18 cellular contexts compared by ENCODE assay signal in the genomic region with DNA sequence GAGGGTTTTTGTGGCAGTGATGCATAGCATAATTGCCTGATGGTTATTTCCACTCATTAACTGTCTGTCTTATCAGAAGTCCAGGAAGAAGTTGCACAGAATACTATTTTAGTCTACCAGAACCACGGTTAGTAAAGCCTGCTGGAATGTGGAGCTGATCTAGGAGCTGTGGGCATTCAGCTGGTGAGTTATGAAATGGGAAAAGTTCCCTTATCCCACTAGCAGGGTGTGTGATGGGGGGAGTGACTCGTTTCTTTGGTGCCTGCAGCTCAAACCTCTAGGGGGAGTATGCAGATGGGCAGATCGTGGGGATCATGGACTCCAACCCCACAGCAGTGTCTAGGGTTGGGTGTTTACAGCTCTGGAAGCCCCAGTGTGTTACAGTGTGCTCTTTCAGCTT.
DNase-seq lines count a peak whose midpoint lies in the region; ATAC-seq and TF ChIP-seq lines count a peak whose summit lies in the region.
"Had no signal": no experiment of that assay in that cellular context is flagged by ENCODE, and none has a peak within 500 bp of the region (broad histone marks: within the 10 kb centered on the region; RNA-seq: fewer than 3 reads in every experiment).

No MANE protein-coding gene starts in this region.

- in situ Hi-C loops in gastrocnemius medialis (cut with MboI; ENCODE audit: low sequenced_read_pairs in 4 of 4) = no loop called here

- no peaks in the 10 kb centered on the region for H3K36me3 ChIP-seq in heart left ventricle
- H3K36me3 ChIP-seq in gastrocnemius medialis = no peaks in the 10 kb centered on the region
- no peaks in the 10 kb centered on the region for H3K36me3 ChIP-seq in prostate gland
- H3K36me3 ChIP-seq: esophagus squamous epithelium had no signal

- DNase-seq in heart left ventricle = no peak
- no peak for DNase-seq in cardiac septum (ENCODE audit: low spot score)
- DNase-seq in RPMI7951 (ENCODE audit: low read depth) = peak; percentile 40
- peak; percentile 52 for DNase-seq in fibroblast of the aortic adventitia (ENCODE audit: low read depth)
- DNase-seq in gastrocnemius medialis = no peak
- DNase-seq in prostate gland (ENCODE audit: low spot score) = no peak
- no peak for DNase-seq in nucleus accumbens (lab: John Stamatoyannopoulos, UW)
- DNase-seq in stimulated activated CD4-positive, alpha-beta T cell treated with anti-CD3 and anti-CD28 coated beads, Interleukin-4, amount 100 ng/mL, for 4 hours = no peak
- DNase-seq: activated naive CD4-positive, alpha-beta T cell treated with anti-CD3 and anti-CD28 coated beads for 36 hours; AML-193; esophagus squamous epithelium; GDM1; MV-4-11; NCI-H2227 treated with DMSO at 0.1 percent for 48 hours; T-helper 17 cell had no signal

- WGBS in heart left ventricle, 4 donors = 25 to 46% (median 36%) methylated on average over 3 of the region's 3 CpGs
- 51% methylated on average over 3 of the region's 3 CpGs for WGBS in prostate gland

- peaks cover 0 to 6% (median 0%) of the 10 kb centered on the region in 12 donors for H3K4me1 ChIP-seq in heart left ventricle
- no peaks in the 10 kb centered on the region for H3K4me1 ChIP-seq in gastrocnemius medialis
- no peaks in the 10 kb centered on the region for H3K4me1 ChIP-seq in prostate gland (replicated peaks)
- H3K4me1 ChIP-seq: esophagus squamous epithelium had no signal

- no peak overlapping the region for H3K4me3 ChIP-seq in heart left ventricle
- H3K4me3 ChIP-seq in fibroblast of the aortic adventitia (ENCODE audit: low read depth, low read length) = no peak overlapping the region
- no peak overlapping the region for H3K4me3 ChIP-seq in gastrocnemius medialis
- no peak overlapping the region for H3K4me3 ChIP-seq in prostate gland
- H3K4me3 ChIP-seq: esophagus squamous epithelium had no signal

- H3K27ac ChIP-seq in heart left ventricle (peak overlapping the region in 1 of 12 donors; percentile 36), gastrocnemius medialis (no peak overlapping the region), prostate gland (no peak overlapping the region)
- H3K27ac ChIP-seq: esophagus squamous epithelium, HL-60 had no signal

- no peak for TF ChIP-seq POLR2A in heart left ventricle (IDR thresholded peaks at IDR 0.05)
- no peak for TF ChIP-seq POLR2A in gastrocnemius medialis (IDR thresholded peaks at IDR 0.05)
- TF ChIP-seq POLR2A in prostate gland (IDR thresholded peaks at IDR 0.05) = no peak

- TF ChIP-seq CTCF in heart left ventricle (IDR thresholded peaks at IDR 0.05) = peak in 2 of 12 donors; percentile 5 to 21
- TF ChIP-seq CTCF in fibroblast of the aortic adventitia (IDR thresholded peaks at IDR 0.05; ENCODE audit: insufficient read depth, low read length) = no peak
- TF ChIP-seq CTCF in gastrocnemius medialis (IDR thresholded peaks at IDR 0.05 in 4 of 5, conservative IDR thresholded peaks at IDR 0.05 in 1 of 5) = no peak
- no peak for TF ChIP-seq CTCF in prostate gland (IDR thresholded peaks at IDR 0.05)

- no peaks in the 10 kb centered on the region for H3K27me3 ChIP-seq in heart left ventricle
- no peaks in the 10 kb centered on the region for H3K27me3 ChIP-seq in gastrocnemius medialis
- no peaks in the 10 kb centered on the region for H3K27me3 ChIP-seq in prostate gland (replicated peaks; ENCODE audit: insufficient read depth)
- H3K27me3 ChIP-seq: esophagus squamous epithelium had no signal

- intact Hi-C loops in heart left ventricle (cut with DNase I) (no loop called here), cardiac septum (cut with DNase I) (no loop called here), gastrocnemius medialis (cut with DNase I; ENCODE audit: low total_unique reads) (no loop called here), prostate gland (cut with DNase I) (no loop called here)

- H3K9me3 ChIP-seq in heart left ventricle (no peaks in the 10 kb centered on the region), gastrocnemius medialis (no peaks in the 10 kb centered on the region), prostate gland (no peaks in the 10 kb centered on the region)
- H3K9me3 ChIP-seq: esophagus squamous epithelium had no signal

- ATAC-seq in heart left ventricle (peak; percentile 26 to 73 (median 60)), gastrocnemius medialis (no peak)
- ATAC-seq: left lobe of liver, Panc1, T-helper 17 cell had no signal

Comparison
In these comparisons a context has a peak if more than half of its experiments do, and no peak if none do; other contexts are left out.
1. ATAC-seq: peak in heart left ventricle (4 of 4); none in gastrocnemius medialis (0 of 2).
2. DNase-seq: peak in RPMI7951 (single experiment) and fibroblast of the aortic adventitia (single experiment); none in heart left ventricle (0 of 5), cardiac septum (single experiment), gastrocnemius medialis (0 of 2), prostate gland (single experiment), nucleus accumbens (0 of 56) and stimulated activated CD4-positive, alpha-beta T cell treated with anti-CD3 and anti-CD28 coated beads, Interleukin-4, amount 100 ng/mL, for 4 hours (0 of 2).